In genomic region chr13:113930711-113931637, GRCh38 we compare ENCODE assay signal across 8 cellular contexts. TPM values are rescaled to one million over a fixed set of nuclear protein-coding genes. Genes with fewer than 3 reads are reported as not detected.
A peak's percentile ranks its signal among the peaks of the same experiment; 100 is the strongest.
DNase-seq lines count a peak whose midpoint lies in the region; ATAC-seq and TF ChIP-seq lines count a peak whose summit lies in the region.

No MANE protein-coding gene starts in this region.

- no peaks in the 10 kb centered on the region; the same call in 1 of the 2 replicates for H3K27me3 Mint-ChIP-seq in WTC11 (ENCODE audit: low read depth)

- no peak overlapping the region for H3K4me3 Mint-ChIP-seq in WTC11

- POLR2A ChIA-PET in WTC11 (lab: Charles Lee) = no interaction called here

- peak; percentile 52 for ATAC-seq in HG02588 (IDR thresholded peaks at IDR 0.05; ENCODE audit: unreplicated experiment)
- no peak for ATAC-seq in WTC11
- no peak for ATAC-seq in HG02642 (IDR thresholded peaks at IDR 0.05; ENCODE audit: poor library complexity, unreplicated experiment)

- H3K36me3 Mint-ChIP-seq in WTC11 = no peaks in the 10 kb centered on the region

- H3K9me3 Mint-ChIP-seq in WTC11 = peaks cover 10% of the 10 kb centered on the region

- no peak overlapping the region; the same call in 1 of the 2 replicates for H3K27ac Mint-ChIP-seq in WTC11

- TF ChIP-seq CTCF in WTC11 (IDR thresholded peaks at IDR 0.05) = no peak

- CTCF ChIA-PET in WTC11 (lab: Charles Lee) = interaction anchor here (1.0 kb wide), 1 partner anchor 16 kb away, joined by 4 read pairs; no protein-coding TSS in a partner anchor

- peak; percentile 2 for DNase-seq in WTC11 (ENCODE audit: low spot score)
- DNase-seq in central memory CD4-positive, alpha-beta T cell = peak; percentile 56
- peak; percentile 2 for DNase-seq in stimulated activated CD8-positive, alpha-beta memory T cell treated with anti-CD3 and anti-CD28 coated beads, Interleukin-7, amount 100 ng/mL, for 24 hours (ENCODE audit: low read depth)
- DNase-seq in NCI-H345 (lab: John Stamatoyannopoulos, UW) = no peak
- no peak for DNase-seq in superior temporal gyrus (ENCODE audit: extremely low spot score)
- DNase-seq in NCI-H748 (lab: John Stamatoyannopoulos, UW; ENCODE audit: unreplicated experiment) = no peak

- 0 out of 2 replicates have a peak, but pooled peaks cover 6% of the 10 kb centered on the region for H3K4me1 Mint-ChIP-seq in WTC11

TF ChIP-seq in WTC11, 78 proteins besides CTCF, POLR2A, EP300 and RAD21:
- TF ChIP-seq NFATC4 (CRISPR knock-in tag; IDR thresholded peaks at IDR 0.05) = no peak
- TF ChIP-seq ERG (CRISPR knock-in tag; IDR thresholded peaks at IDR 0.05) = no peak
- no peak for TF ChIP-seq ZNF396 (CRISPR knock-in tag; IDR thresholded peaks at IDR 0.05; ENCODE audit: borderline replicate concordance)
- no peak for TF ChIP-seq ZSCAN18 (CRISPR knock-in tag; IDR thresholded peaks at IDR 0.05)
- no peak for TF ChIP-seq ZBTB21 (CRISPR knock-in tag; IDR thresholded peaks at IDR 0.05; ENCODE audit: borderline replicate concordance)
- no peak for TF ChIP-seq RORB (CRISPR knock-in tag; IDR thresholded peaks at IDR 0.05)

RNA-seq across cellular contexts. Expression of gene C13orf46, which starts 42.9 kb away (rescaled TPM):
- 0.27 to 0.50 TPM (median 0.37 TPM) in 3 replicates for total RNA-seq in WTC11 (2021)

Comparison
In these comparisons a context has a peak if more than half of its experiments do, and no peak if none do; other contexts are left out.
1. DNase-seq: peak in WTC11 (single experiment), central memory CD4-positive, alpha-beta T cell (single experiment) and stimulated activated CD8-positive, alpha-beta memory T cell treated with anti-CD3 and anti-CD28 coated beads, Interleukin-7, amount 100 ng/mL, for 24 hours (single experiment); none in NCI-H345 (single experiment), superior temporal gyrus (single experiment) and NCI-H748 (single experiment).